31 cellular contexts compared by ENCODE assay signal in the genomic region with DNA sequence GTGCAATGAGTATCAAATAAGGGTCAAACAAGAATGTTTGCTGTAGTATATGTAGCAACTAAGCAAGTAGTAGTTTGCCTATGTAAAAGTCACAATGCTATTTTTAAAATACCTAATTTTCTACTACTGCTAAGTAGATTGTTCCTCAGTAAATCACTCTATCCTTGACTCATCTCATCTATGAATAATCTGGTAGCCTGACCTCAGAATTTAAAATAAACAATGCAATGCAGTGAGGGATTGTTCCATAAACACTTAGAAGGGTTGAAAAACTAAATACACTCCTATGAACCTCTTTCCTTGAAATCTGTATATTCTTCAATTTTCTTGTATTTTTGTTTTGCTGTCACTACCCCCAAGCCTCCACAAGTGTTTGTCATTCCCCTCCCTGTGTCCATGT.
DNase-seq lines count a peak whose midpoint lies in the region; ATAC-seq and TF ChIP-seq lines count a peak whose summit lies in the region.
"Had no signal": no experiment of that assay in that cellular context is flagged by ENCODE, and none has a peak within 500 bp of the region (broad histone marks: within the 10 kb centered on the region; RNA-seq: fewer than 3 reads in every experiment).

No MANE protein-coding gene starts in this region.

- H3K27ac Mint-ChIP-seq in activated naive CD8-positive, alpha-beta T cell treated with anti-CD3 and anti-CD28 coated beads for 36 hours, result no peak overlapping the region
- H3K27ac Mint-ChIP-seq: activated B cell treated with CpG ODN at 0.5 μM for 24 hours; activated CD8-positive, alpha-beta memory T cell treated with anti-CD3 and anti-CD28 coated beads, Interleukin-2, amount 10 ng/mL, durations not matched to agents 7 days and 5 days; dendritic cell treated with granulocyte-macrophage colony-stimulating factor and Interleukin-4, amounts not matched to agents 40 ng/mL and 50 ng/mL, for 4 days; GM23338; memory B cell had no signal

- no peak overlapping the region for H3K4me2 ChIP-seq in trophoblast cell (ENCODE audit: low read length)
- H3K4me2 ChIP-seq: BLaER1 treated with 17β-estradiol and CSF1 and Interleukin-3, amounts not matched to agents 10 nM and 100 nM; GM23338 had no signal

- no peak for TF ChIP-seq CTCF in epithelial cell of esophagus (IDR thresholded peaks at IDR 0.05; ENCODE audit: insufficient read depth, low read depth, low read length, missing control alignments)

- H3K4me1 Mint-ChIP-seq in activated naive CD8-positive, alpha-beta T cell treated with anti-CD3 and anti-CD28 coated beads for 36 hours, result no peaks in the 10 kb centered on the region
- H3K4me1 Mint-ChIP-seq: activated B cell treated with CpG ODN at 0.5 μM for 24 hours; activated CD8-positive, alpha-beta memory T cell treated with anti-CD3 and anti-CD28 coated beads, Interleukin-2, amount 10 ng/mL, durations not matched to agents 7 days and 5 days; memory B cell had no signal

- H2BK12ac ChIP-seq in trophoblast cell (ENCODE audit: low read length), result no peak overlapping the region

- no peak overlapping the region for H3K23ac ChIP-seq in trophoblast cell (ENCODE audit: low read length)

- peaks cover 39% of the 10 kb centered on the region for H3K36me3 Mint-ChIP-seq in activated naive CD8-positive, alpha-beta T cell treated with anti-CD3 and anti-CD28 coated beads for 36 hours

- H3K4me1 ChIP-seq in trophoblast cell (ENCODE audit: control insufficient read depth in 1 of 2, insufficient read depth in 2 of 2, low read length in 2 of 2), result no peaks in the 10 kb centered on the region
- H3K4me1 ChIP-seq: BLaER1 treated with 17β-estradiol and CSF1 and Interleukin-3, amounts not matched to agents 10 nM and 100 nM; SJCRH30; upper lobe of left lung had no signal

- no peaks in the 10 kb centered on the region for H3K27me3 ChIP-seq in trophoblast cell (ENCODE audit: insufficient read depth, low read length)
- H3K27me3 ChIP-seq: BLaER1 treated with 17β-estradiol and CSF1 and Interleukin-3, amounts not matched to agents 10 nM and 100 nM; SJCRH30; upper lobe of left lung had no signal

- H2BK5ac ChIP-seq in trophoblast cell (ENCODE audit: low read depth, low read length, poor library complexity), result no peak overlapping the region

- H3K79me1 ChIP-seq in trophoblast cell (ENCODE audit: low read length), result no peaks in the 10 kb centered on the region

- peaks cover 33% of the 10 kb centered on the region for H3K9me3 Mint-ChIP-seq in activated naive CD8-positive, alpha-beta T cell treated with anti-CD3 and anti-CD28 coated beads for 36 hours

- no peak overlapping the region for H3K9ac ChIP-seq in trophoblast cell (ENCODE audit: low read length)
- H3K9ac ChIP-seq: BLaER1 treated with 17β-estradiol and CSF1 and Interleukin-3, amounts not matched to agents 10 nM and 100 nM had no signal

- H3K27ac ChIP-seq in trophoblast cell (ENCODE audit: low read depth, low read length), result no peak overlapping the region
- H3K27ac ChIP-seq: BLaER1 treated with 17β-estradiol and CSF1 and Interleukin-3, amounts not matched to agents 10 nM and 100 nM; SJCRH30; upper lobe of left lung had no signal

- no peaks in the 10 kb centered on the region for H3K27me3 Mint-ChIP-seq in activated naive CD8-positive, alpha-beta T cell treated with anti-CD3 and anti-CD28 coated beads for 36 hours
- H3K27me3 Mint-ChIP-seq: activated B cell treated with CpG ODN at 0.5 μM for 24 hours; activated CD8-positive, alpha-beta memory T cell treated with anti-CD3 and anti-CD28 coated beads, Interleukin-2, amount 10 ng/mL, durations not matched to agents 7 days and 5 days; dendritic cell treated with granulocyte-macrophage colony-stimulating factor and Interleukin-4, amounts not matched to agents 40 ng/mL and 50 ng/mL, for 4 days; IgD-negative memory B cell; memory B cell had no signal

- no peak overlapping the region for H3K18ac ChIP-seq in trophoblast cell (ENCODE audit: low read length)

- H4K8ac ChIP-seq in trophoblast cell (ENCODE audit: low read depth, low read length), result no peak overlapping the region

- H4K12ac ChIP-seq in trophoblast cell (ENCODE audit: low read depth, low read length), result no peak overlapping the region

- no peaks in the 10 kb centered on the region for H3K79me2 ChIP-seq in trophoblast cell (ENCODE audit: control insufficient read depth, insufficient read depth, low read length, poor library complexity)

- peaks cover 3% of the 10 kb centered on the region for H3K9me3 ChIP-seq in trophoblast cell (ENCODE audit: insufficient read depth, low read depth, low read length)
- H3K9me3 ChIP-seq: SJCRH30 had no signal

- ATAC-seq in GM21825 (IDR thresholded peaks at IDR 0.05; ENCODE audit: unreplicated experiment), result no peak
- ATAC-seq: activated CD8-positive, alpha-beta memory T cell treated with anti-CD3 and anti-CD28 coated beads, Interleukin-2, amount 10 ng/mL, durations not matched to agents 7 days and 5 days; GM23338; left colon; Panc1; right cardiac atrium had no signal

- H2AK5ac ChIP-seq in trophoblast cell (ENCODE audit: low read length), result no peak overlapping the region

- H3K4me3 Mint-ChIP-seq in activated naive CD8-positive, alpha-beta T cell treated with anti-CD3 and anti-CD28 coated beads for 36 hours, result no peak overlapping the region
- H3K4me3 Mint-ChIP-seq: activated B cell treated with CpG ODN at 0.5 μM for 24 hours; activated CD8-positive, alpha-beta memory T cell treated with anti-CD3 and anti-CD28 coated beads, Interleukin-2, amount 10 ng/mL, durations not matched to agents 7 days and 5 days; dendritic cell treated with granulocyte-macrophage colony-stimulating factor and Interleukin-4, amounts not matched to agents 40 ng/mL and 50 ng/mL, for 4 days; GM23338; IgD-negative memory B cell; memory B cell had no signal

- H3K14ac ChIP-seq in trophoblast cell (ENCODE audit: low read length), result no peak overlapping the region

- H2BK120ac ChIP-seq in trophoblast cell (ENCODE audit: insufficient read depth, low read length, poor library complexity), result no peak overlapping the region

- H3K4me3 ChIP-seq in epithelial cell of esophagus (ENCODE audit: low read length) (no peak overlapping the region), trophoblast cell (ENCODE audit: low read depth, low read length) (no peak overlapping the region)
- H3K4me3 ChIP-seq: BLaER1 treated with 17β-estradiol and CSF1 and Interleukin-3, amounts not matched to agents 10 nM and 100 nM; GM23338; SJCRH30; upper lobe of left lung had no signal

- DNase-seq in EL (peak; percentile 53), RKO (ENCODE audit: low spot score) (peak; percentile 13), epithelial cell of esophagus (ENCODE audit: low read depth) (peak; percentile 62), kidney tubule cell (ENCODE audit: low spot score) (peak; percentile 20), DMS79 (lab: John Stamatoyannopoulos, UW) (no peak), trophoblast cell (no peak)
- no peak for DNase-seq in activated naive CD8-positive, alpha-beta T cell treated with anti-CD3 and anti-CD28 coated beads for 36 hours
- DNase-seq: activated B cell treated with CpG ODN at 0.5 μM for 24 hours; activated CD4-positive, alpha-beta T cell treated with anti-CD3 and anti-CD28 coated beads, Interleukin-2, amount 50 U/mL, for 1 hour; activated CD8-positive, alpha-beta memory T cell treated with anti-CD3 and anti-CD28 coated beads, Interleukin-2, amount 10 ng/mL, durations not matched to agents 7 days and 5 days; activated naive CD4-positive, alpha-beta T cell treated with Interleukin-2 at 50 U/mL for 16 hours; caudate nucleus; DMS53; head of caudate nucleus; left colon; NCI-H1105; NCI-H187 treated with DMSO at 0.1 percent for 48 hours; NCI-H524; posterior cingulate gyrus; right cardiac atrium; SJCRH30; stimulated activated CD4-positive, alpha-beta T cell treated with anti-CD3 and anti-CD28 coated beads, Interleukin-12 subunit alpha, Interleukin-12 subunit beta, amount 100 ng/mL, for 4 hours; stimulated activated CD4-positive, alpha-beta T cell treated with anti-CD3 and anti-CD28 coated beads, Interleukin-4, amount 100 ng/mL, for 1 hour; upper lobe of left lung had no signal

- H3K4ac ChIP-seq in trophoblast cell (ENCODE audit: low read depth, low read length), result no peak overlapping the region

- H4K91ac ChIP-seq in trophoblast cell (ENCODE audit: low read depth, low read length), result no peak overlapping the region

- H3K36me3 ChIP-seq in trophoblast cell (ENCODE audit: control insufficient read depth in 1 of 2, insufficient read depth in 2 of 2, low read length in 2 of 2), result no peaks in the 10 kb centered on the region
- H3K36me3 ChIP-seq: SJCRH30 had no signal

- no peak overlapping the region for H2AFZ ChIP-seq in trophoblast cell (ENCODE audit: insufficient read depth, low read length, poor library complexity)
- H2AFZ ChIP-seq: GM23338 had no signal

Comparison
In these comparisons a context has a peak if more than half of its experiments do, and no peak if none do; other contexts are left out.
1. DNase-seq: peak in EL (single experiment), RKO (single experiment), epithelial cell of esophagus (single experiment) and kidney tubule cell (single experiment); none in activated naive CD8-positive, alpha-beta T cell treated with anti-CD3 and anti-CD28 coated beads for 36 hours (single experiment), DMS79 (single experiment) and trophoblast cell (0 of 2).